Comparison of ENCODE assay signal across 1 cellular context in genomic region chr15:100350434-100351226, GRCh38.
TF ChIP-seq lines count a peak whose summit lies in the region.

No MANE protein-coding gene starts in this region.

TF ChIP-seq in SK-N-SH treated with all-trans-retinoic acid at 6 μM for 48 hours, 23 proteins besides CTCF, POLR2A, EP300 and RAD21 (continued from another document):
- no peak for TF ChIP-seq ARNTL (CRISPR knock-in tag; IDR thresholded peaks at IDR 0.05; ENCODE audit: borderline replicate concordance, low read depth)
- TF ChIP-seq SNAI2 (CRISPR knock-in tag; IDR thresholded peaks at IDR 0.05) = no peak
- TF ChIP-seq OSR1 (CRISPR knock-in tag; IDR thresholded peaks at IDR 0.05) = no peak
- no peak for TF ChIP-seq CSDC2 (CRISPR knock-in tag; IDR thresholded peaks at IDR 0.05)
